In the genomic region with DNA sequence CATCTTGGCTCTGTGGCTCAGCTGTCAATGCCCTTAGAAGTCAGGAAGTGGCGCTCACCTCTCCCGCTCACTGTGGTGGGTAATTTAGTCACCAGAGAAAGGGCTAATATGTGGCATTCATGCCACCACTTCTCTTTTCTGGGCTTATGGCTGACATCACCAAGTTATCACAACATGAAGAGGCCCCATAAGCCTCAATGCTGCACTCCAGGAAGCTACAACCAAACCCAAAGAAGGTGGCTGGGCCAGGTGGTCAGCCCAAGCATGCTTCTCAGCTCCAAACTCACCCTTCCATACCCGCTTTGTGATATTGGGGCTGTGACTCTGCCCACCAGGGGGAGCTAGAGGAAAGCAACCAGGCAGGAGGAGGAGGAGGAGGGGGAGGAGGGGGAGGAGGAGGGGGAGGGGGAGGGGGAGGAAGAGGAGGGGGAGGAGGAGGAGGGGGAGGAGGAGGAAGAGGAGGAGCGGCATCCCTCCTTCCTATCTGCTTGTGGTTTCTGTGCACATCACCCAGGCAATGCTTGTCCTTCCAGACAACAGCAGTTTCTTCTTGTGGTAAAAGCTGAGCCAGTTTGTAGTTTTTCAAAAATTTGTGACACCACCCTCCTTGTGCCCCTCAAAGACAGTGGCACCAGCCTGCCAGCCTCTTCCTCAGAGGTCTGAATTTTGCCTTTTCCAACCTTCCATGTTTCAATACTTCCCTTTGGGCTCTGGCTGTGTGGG, we compare ENCODE assay signal across 8 cellular contexts. TPM values are rescaled to one million over a fixed set of nuclear protein-coding genes. Genes with fewer than 3 reads are reported as not detected.
DNase-seq lines count a peak whose midpoint lies in the region; ATAC-seq lines count a peak whose summit lies in the region.

No MANE protein-coding gene starts in this region.

- H3K36me3 ChIP-seq in H7 (replicated peaks; ENCODE audit: control insufficient read depth, insufficient read depth, low read length), result no peaks in the 10 kb centered on the region

- DNase-seq in DMS53 (lab: John Stamatoyannopoulos, UW) (peak; percentile 84), H7 (peak; percentile 85), NCI-H2171 treated with DMSO at 0.1 percent for 48 hours (lab: John Stamatoyannopoulos, UW) (peak; percentile 14), midbrain (lab: John Stamatoyannopoulos, UW) (peak; percentile 2)
- peak; percentile 63 to 67 for DNase-seq in activated CD4-positive, alpha-beta T cell treated with anti-CD3 and anti-CD28 coated beads, Interleukin-2, amount 50 U/mL, for 4 hours
- peak; percentile 57 for DNase-seq in effector CD8-positive, alpha-beta T cell (lab: John Stamatoyannopoulos, UW)
- peak; percentile 24 to 55 for DNase-seq in stimulated activated CD8-positive, alpha-beta memory T cell treated with anti-CD3 and anti-CD28 coated beads, Interleukin-7, amount 100 ng/mL, for 48 hours (ENCODE audit: extremely low read depth in 1 of 2, low read depth in 1 of 2)

- H3K27me3 ChIP-seq in H7 (ENCODE audit: control insufficient read depth, insufficient read depth, low read length), result no peaks in the 10 kb centered on the region

- no peak overlapping the region for H3K4me3 ChIP-seq in H7 (ENCODE audit: insufficient read depth, low read depth, low read length)

- no peak for ATAC-seq in HG02623 (IDR thresholded peaks at IDR 0.05; ENCODE audit: unreplicated experiment)

RNA-seq across cellular contexts. Expression of a gene that starts 42.1 kb away (rescaled TPM):
- total RNA-seq in H7 (2014; rRNA removed; shearing (Covaris generic)), result 44.4 and 190 TPM in 2 replicates

RNA-seq across cellular contexts. Expression of a gene that starts 55.2 kb away (rescaled TPM):
- total RNA-seq in H7 (2014; rRNA removed; shearing (Covaris generic)), result 0.26 and 0.28 TPM in 2 replicates

Comparison
In these comparisons a context has a peak if more than half of its experiments do, and no peak if none do; other contexts are left out.
1. DNase-seq: peak in every context shown above with its lines; median percentile 85 in H7; 84 in DMS53; 65 in activated CD4-positive, alpha-beta T cell treated with anti-CD3 and anti-CD28 coated beads, Interleukin-2, amount 50 U/mL, for 4 hours; 57 in effector CD8-positive, alpha-beta T cell; 40 in stimulated activated CD8-positive, alpha-beta memory T cell treated with anti-CD3 and anti-CD28 coated beads, Interleukin-7, amount 100 ng/mL, for 48 hours; 14 in NCI-H2171 treated with DMSO at 0.1 percent for 48 hours; 2 in midbrain.